Comparison of ENCODE assay signal across 16 cellular contexts in the genomic region with DNA sequence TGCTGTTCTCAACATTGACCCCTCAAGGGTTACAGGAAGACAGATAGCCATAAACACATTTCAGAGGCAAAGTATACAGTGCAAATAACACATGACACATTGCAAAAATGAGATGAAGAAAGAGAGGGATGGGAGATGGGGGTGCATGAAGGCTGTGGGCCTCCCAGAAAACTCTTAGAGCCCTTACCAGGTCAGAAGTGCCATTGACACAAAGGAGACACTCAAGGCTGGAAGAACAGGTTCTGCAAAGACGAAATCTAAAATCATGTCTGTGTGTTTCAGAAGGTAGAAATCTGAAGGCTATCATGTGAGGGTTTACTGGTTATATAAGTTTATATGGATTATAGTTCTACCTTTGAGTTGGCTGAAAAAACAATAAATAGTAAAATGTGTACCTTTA.
DNase-seq lines count a peak whose midpoint lies in the region; ATAC-seq and TF ChIP-seq lines count a peak whose summit lies in the region.
"Had no signal": no experiment of that assay in that cellular context is flagged by ENCODE, and none has a peak within 500 bp of the region (broad histone marks: within the 10 kb centered on the region; RNA-seq: fewer than 3 reads in every experiment).

No MANE protein-coding gene starts in this region.

- no peak overlapping the region for H3K9ac ChIP-seq in colonic mucosa (ENCODE audit: low read depth in 2 of 2, low read length in 2 of 2)
- H3K9ac ChIP-seq: BLaER1, GM23248 had no signal

- H3K27me3 Mint-ChIP-seq in activated naive CD4-positive, alpha-beta T cell treated with anti-CD3 and anti-CD28 coated beads, Interleukin-2, amount 10 ng/mL, durations not matched to agents 7 days and 5 days = no peaks in the 10 kb centered on the region
- peaks cover 2% of the 10 kb centered on the region for H3K27me3 Mint-ChIP-seq in activated CD4-positive, alpha-beta T cell treated with anti-CD3 and anti-CD28 coated beads for 36 hours
- H3K27me3 Mint-ChIP-seq: CD4-positive, alpha-beta memory T cell had no signal

- H3K36me3 ChIP-seq in lower lobe of right lung (no peaks in the 10 kb centered on the region), upper lobe of right lung (no peaks in the 10 kb centered on the region), colonic mucosa (no peaks in the 10 kb centered on the region)
- H3K36me3 ChIP-seq: HAP-1 had no signal

- no peaks in the 10 kb centered on the region for H3K4me1 Mint-ChIP-seq in activated naive CD4-positive, alpha-beta T cell treated with anti-CD3 and anti-CD28 coated beads, Interleukin-2, amount 10 ng/mL, durations not matched to agents 7 days and 5 days
- no peaks in the 10 kb centered on the region for H3K4me1 Mint-ChIP-seq in activated CD4-positive, alpha-beta T cell treated with anti-CD3 and anti-CD28 coated beads for 36 hours
- H3K4me1 Mint-ChIP-seq: CD14-positive monocyte; CD4-positive, alpha-beta memory T cell had no signal

- ATAC-seq in lower lobe of right lung (peak; percentile 70 to 76), upper lobe of right lung (peak; percentile 76)
- no peak for ATAC-seq in activated CD4-positive, alpha-beta T cell treated with anti-CD3 and anti-CD28 coated beads for 36 hours
- ATAC-seq: GM12878 had no signal

- H3K4me3 ChIP-seq in lower lobe of right lung (no peak overlapping the region), upper lobe of right lung (no peak overlapping the region), colonic mucosa (no peak overlapping the region)
- H3K4me3 ChIP-seq: BLaER1, GM12878, GM23248, HAP-1 had no signal

- TF ChIP-seq CTCF in VCaP (conservative IDR thresholded peaks at IDR 0.05) (no peak), lower lobe of right lung (IDR thresholded peaks at IDR 0.05) (no peak), upper lobe of right lung (IDR thresholded peaks at IDR 0.05) (no peak), colonic mucosa (IDR thresholded peaks at IDR 0.05) (no peak)

- no peaks in the 10 kb centered on the region for H3K4me1 ChIP-seq in lower lobe of right lung
- no peaks in the 10 kb centered on the region for H3K4me1 ChIP-seq in upper lobe of right lung
- H3K4me1 ChIP-seq in colonic mucosa = no peaks in the 10 kb centered on the region
- H3K4me1 ChIP-seq: HAP-1 had no signal

- intact Hi-C loops in lower lobe of right lung (cut with DNase I) (no loop called here), upper lobe of right lung (cut with DNase I) (no loop called here), colonic mucosa (cut with DNase I) (no loop called here)
- intact Hi-C loops in activated CD4-positive, alpha-beta T cell treated with anti-CD3 and anti-CD28 coated beads for 36 hours (cut with DNase I, micrococcal nuclease) = no loop called here

- POLR2A ChIA-PET in activated CD4-positive, alpha-beta T cell treated with anti-CD3 and anti-CD28 coated beads for 36 hours (lab: Charles Lee) = no interaction called here

- peaks cover 2% of the 10 kb centered on the region for H3K9me3 Mint-ChIP-seq in activated naive CD4-positive, alpha-beta T cell treated with anti-CD3 and anti-CD28 coated beads, Interleukin-2, amount 10 ng/mL, durations not matched to agents 7 days and 5 days
- H3K9me3 Mint-ChIP-seq in activated CD4-positive, alpha-beta T cell treated with anti-CD3 and anti-CD28 coated beads for 36 hours (ENCODE audit: low read depth) = no peaks in the 10 kb centered on the region

- H3K27me3 ChIP-seq in lower lobe of right lung (ENCODE audit: low read depth) (no peaks in the 10 kb centered on the region), upper lobe of right lung (no peaks in the 10 kb centered on the region), colonic mucosa (no peaks in the 10 kb centered on the region)
- H3K27me3 ChIP-seq: BLaER1 had no signal

- DNase-seq in DMS53 (lab: John Stamatoyannopoulos, UW) (peak; percentile 19), DMS53 treated with DMSO at 0.1 percent for 48 hours (lab: John Stamatoyannopoulos, UW; ENCODE audit: unreplicated experiment) (no peak), lower lobe of right lung (no peak), upper lobe of right lung (no peak), colonic mucosa (no peak)
- DNase-seq in activated naive CD4-positive, alpha-beta T cell treated with anti-CD3 and anti-CD28 coated beads, Interleukin-2, amount 10 ng/mL, durations not matched to agents 7 days and 5 days = no peak
- DNase-seq in activated CD4-positive, alpha-beta T cell treated with anti-CD3 and anti-CD28 coated beads for 36 hours = no peak
- DNase-seq: CD4-positive, alpha-beta memory T cell; GF-D8; GM23248 had no signal

- H3K36me3 Mint-ChIP-seq in activated naive CD4-positive, alpha-beta T cell treated with anti-CD3 and anti-CD28 coated beads, Interleukin-2, amount 10 ng/mL, durations not matched to agents 7 days and 5 days = no peaks in the 10 kb centered on the region
- no peaks in the 10 kb centered on the region for H3K36me3 Mint-ChIP-seq in activated CD4-positive, alpha-beta T cell treated with anti-CD3 and anti-CD28 coated beads for 36 hours (ENCODE audit: low read depth)
- H3K36me3 Mint-ChIP-seq: CD14-positive monocyte; CD4-positive, alpha-beta memory T cell had no signal

- H3K4me3 Mint-ChIP-seq in activated naive CD4-positive, alpha-beta T cell treated with anti-CD3 and anti-CD28 coated beads, Interleukin-2, amount 10 ng/mL, durations not matched to agents 7 days and 5 days = no peak overlapping the region
- no peak overlapping the region for H3K4me3 Mint-ChIP-seq in activated CD4-positive, alpha-beta T cell treated with anti-CD3 and anti-CD28 coated beads for 36 hours
- H3K4me3 Mint-ChIP-seq: CD4-positive, alpha-beta memory T cell had no signal

- H3K27ac ChIP-seq in VCaP = peak overlapping the region; percentile 25; the same call in 1 of the 2 replicates
- H3K27ac ChIP-seq in lower lobe of right lung = no peak overlapping the region
- H3K27ac ChIP-seq in upper lobe of right lung = no peak overlapping the region
- no peak overlapping the region for H3K27ac ChIP-seq in colonic mucosa
- H3K27ac ChIP-seq: 22Rv1, BLaER1, GM23248 had no signal

- no peak overlapping the region for H3K27ac Mint-ChIP-seq in activated naive CD4-positive, alpha-beta T cell treated with anti-CD3 and anti-CD28 coated beads, Interleukin-2, amount 10 ng/mL, durations not matched to agents 7 days and 5 days
- no peak overlapping the region for H3K27ac Mint-ChIP-seq in activated CD4-positive, alpha-beta T cell treated with anti-CD3 and anti-CD28 coated beads for 36 hours
- H3K27ac Mint-ChIP-seq: CD14-positive monocyte; CD4-positive, alpha-beta memory T cell had no signal

- no peaks in the 10 kb centered on the region for H3K9me3 ChIP-seq in lower lobe of right lung
- no peaks in the 10 kb centered on the region for H3K9me3 ChIP-seq in upper lobe of right lung
- H3K9me3 ChIP-seq in colonic mucosa = no peaks in the 10 kb centered on the region
- H3K9me3 ChIP-seq: HAP-1 had no signal

- CTCF ChIA-PET in activated naive CD4-positive, alpha-beta T cell treated with anti-CD3 and anti-CD28 coated beads, Interleukin-2, amount 10 ng/mL, durations not matched to agents 7 days and 5 days (lab: Charles Lee) = no interaction called here
- CTCF ChIA-PET in activated CD4-positive, alpha-beta T cell treated with anti-CD3 and anti-CD28 coated beads for 36 hours (lab: Charles Lee) = no interaction called here
